ENCODE assay signal across 8 cellular contexts in the genomic region with DNA sequence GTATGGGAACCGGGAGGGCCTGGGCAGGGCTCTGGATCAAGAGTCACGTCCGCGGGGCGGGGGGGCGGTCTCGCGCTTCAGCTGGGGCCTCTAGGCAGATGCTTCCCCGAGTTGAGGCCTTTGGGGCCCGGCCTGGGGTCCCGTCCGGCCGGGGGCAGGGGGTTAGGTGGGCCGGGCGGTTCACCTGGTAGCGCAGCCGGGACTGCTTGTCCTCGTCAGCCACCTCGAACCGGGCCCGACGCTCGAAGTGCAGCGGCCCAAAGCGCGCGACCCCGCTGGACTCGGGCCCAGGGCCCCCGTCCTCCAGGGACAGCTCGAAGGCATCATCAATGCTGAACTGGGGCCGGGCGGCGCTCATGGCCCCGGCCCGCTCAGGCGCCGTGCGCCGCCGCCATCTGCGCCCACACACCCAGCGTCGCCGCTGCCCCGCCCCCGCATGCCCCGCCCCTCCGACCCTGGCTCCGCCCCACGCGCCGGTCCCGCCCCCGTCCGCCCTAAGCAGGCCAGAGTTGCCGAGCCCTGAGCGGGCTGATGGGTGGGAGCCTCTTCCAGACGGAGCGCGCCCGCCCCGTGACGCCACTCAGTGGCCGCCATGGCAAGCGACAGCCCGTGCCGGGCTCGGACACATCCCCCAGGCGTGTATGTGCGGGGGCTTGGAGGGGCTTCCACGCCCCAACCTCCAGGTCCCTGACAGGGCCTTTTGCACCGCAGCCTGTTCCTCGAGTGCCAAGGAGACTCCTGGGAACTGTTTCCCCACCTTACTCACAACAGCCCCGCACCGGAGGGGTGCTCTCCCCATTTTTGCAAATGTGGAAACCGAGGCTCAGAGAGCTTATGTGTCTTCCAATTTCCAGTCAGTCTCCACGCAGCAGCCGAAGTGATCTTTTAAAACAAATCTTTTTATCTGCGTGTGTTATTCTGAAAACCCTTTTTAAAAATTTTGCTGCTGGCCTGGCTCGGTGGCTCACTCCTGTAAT. TPM values are rescaled to one million over a fixed set of nuclear protein-coding genes. Genes with fewer than 3 reads are reported as not detected.
A peak's percentile ranks its signal among the peaks of the same experiment; 100 is the strongest.
DNase-seq lines count a peak whose midpoint lies in the region; ATAC-seq and TF ChIP-seq lines count a peak whose summit lies in the region.

A gene with protein sequence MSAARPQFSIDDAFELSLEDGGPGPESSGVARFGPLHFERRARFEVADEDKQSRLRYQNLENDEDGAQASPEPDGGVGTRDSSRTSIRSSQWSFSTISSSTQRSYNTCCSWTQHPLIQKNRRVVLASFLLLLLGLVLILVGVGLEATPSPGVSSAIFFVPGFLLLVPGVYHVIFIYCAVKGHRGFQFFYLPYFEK (minus strand): TSS at position 417 of the 977 bp plus-strand sequence. CDS start 59 bp downstream, at position 358.

- H3K36me3 ChIP-seq in ascending aorta, result no peaks in the 10 kb centered on the region
- H3K36me3 ChIP-seq in uterus, result no peaks in the 10 kb centered on the region

- no peaks in the 10 kb centered on the region for H3K27me3 Mint-ChIP-seq in T-helper 2 cell treated with Interferon-gamma antibody and Interleukin-4, amounts not matched to agents 5 μg/mL and 100 μg/mL, for 36 hours (ENCODE audit: low read depth)

- WGBS in right cardiac atrium, result 2% methylated on average over 81 of the region's 81 CpGs

- H3K4me3 Mint-ChIP-seq in T-helper 2 cell treated with Interferon-gamma antibody and Interleukin-4, amounts not matched to agents 5 μg/mL and 100 μg/mL, for 36 hours, result peak within 1 kb of the TSS; percentile 89

- H3K36me3 Mint-ChIP-seq in T-helper 2 cell treated with Interferon-gamma antibody and Interleukin-4, amounts not matched to agents 5 μg/mL and 100 μg/mL, for 36 hours (ENCODE audit: low read depth), result peaks cover 4% of the 10 kb centered on the region

- peak; percentile 97 for DNase-seq in NCI-H146 (lab: John Stamatoyannopoulos, UW)
- peak; percentile 91 for DNase-seq in T-helper 2 cell treated with Interferon-gamma antibody and Interleukin-4, amounts not matched to agents 5 μg/mL and 100 μg/mL, for 36 hours (ENCODE audit: low spot score)
- peak; percentile 58 to 95 for DNase-seq in ascending aorta (ENCODE audit: low spot score in 2 of 2)
- DNase-seq in right cardiac atrium, result peak; percentile 94 to 97 (median 97)
- peak; percentile 94 for DNase-seq in putamen (ENCODE audit: low spot score)
- peak; percentile 90 for DNase-seq in uterus

- H3K4me3 ChIP-seq in GM12875 (ENCODE audit: low read depth, low read length) (peak within 1 kb of the TSS; percentile 88), ascending aorta (peak within 1 kb of the TSS; percentile 61 to 69), right cardiac atrium (ENCODE audit: low read length) (peak within 1 kb of the TSS; percentile 75), uterus (peak within 1 kb of the TSS; percentile 77 to 87)

- peaks cover 30% of the 10 kb centered on the region for H3K4me1 Mint-ChIP-seq in T-helper 2 cell treated with Interferon-gamma antibody and Interleukin-4, amounts not matched to agents 5 μg/mL and 100 μg/mL, for 36 hours (ENCODE audit: low read depth)

- TF ChIP-seq CTCF in GM12875 (IDR thresholded peaks at IDR 0.05; ENCODE audit: borderline replicate concordance, insufficient read depth, low read depth, low read length), result peak; percentile 66
- TF ChIP-seq CTCF in ascending aorta (IDR thresholded peaks at IDR 0.05), result peak; percentile 59 to 64 (median 61)
- peak; percentile 37 to 66 (median 54) for TF ChIP-seq CTCF in uterus (IDR thresholded peaks at IDR 0.05)

- H3K27ac ChIP-seq in ascending aorta (peak within 1 kb of the TSS; percentile 71 to 89), right cardiac atrium (ENCODE audit: low read length) (peak within 1 kb of the TSS; percentile 79), uterus (peak within 1 kb of the TSS; percentile 91 to 92)

- H3K27me3 ChIP-seq in ascending aorta (no peaks in the 10 kb centered on the region), right cardiac atrium (ENCODE audit: control insufficient read depth, insufficient read depth) (no peaks in the 10 kb centered on the region), uterus (no peaks in the 10 kb centered on the region)

- ATAC-seq in HG02798 (IDR thresholded peaks at IDR 0.05; ENCODE audit: poor library complexity, unreplicated experiment) (peak; percentile 79), right cardiac atrium (peak; percentile 92 to 94)

- H3K4me1 ChIP-seq in ascending aorta (peaks cover 3 to 19% of the 10 kb centered on the region in 2 donors), right cardiac atrium (ENCODE audit: control insufficient read depth, insufficient read depth, low read length) (peaks cover 3% of the 10 kb centered on the region), uterus (peaks cover 0 to 6% of the 10 kb centered on the region in 2 donors)

- peak; percentile 32 to 76 for TF ChIP-seq POLR2A in uterus (IDR thresholded peaks at IDR 0.05)

- H3K9me3 Mint-ChIP-seq in T-helper 2 cell treated with Interferon-gamma antibody and Interleukin-4, amounts not matched to agents 5 μg/mL and 100 μg/mL, for 36 hours, result no peaks in the 10 kb centered on the region

- intact Hi-C loops in ascending aorta (cut with DNase I), result loop anchor here (1.0 kb wide), 5 partner anchors 13 to 68 kb away; partner anchors contain the start of genes CORO1B, PITPNM1, PPP1CA and RPS6KB2
- intact Hi-C loops in right cardiac atrium (cut with DNase I), result loop anchor here in 2 of 4 donors (5.0 to 10.0 kb wide), 2 partner anchors 54 to 67 kb away; partner anchors contain the start of genes CARNS1 (in 1 of the 2), PPP1CA (in 1 of the 2) and TBC1D10C (in 1 of the 2)
- intact Hi-C loops in uterus (cut with DNase I; ENCODE audit: low total_unique reads), result no loop called here

- H3K27ac Mint-ChIP-seq in T-helper 2 cell treated with Interferon-gamma antibody and Interleukin-4, amounts not matched to agents 5 μg/mL and 100 μg/mL, for 36 hours, result peak within 1 kb of the TSS; percentile 78

- H3K9me3 ChIP-seq in ascending aorta, result no peaks in the 10 kb centered on the region
- H3K9me3 ChIP-seq in right cardiac atrium (ENCODE audit: control insufficient read depth, low read length), result no peaks in the 10 kb centered on the region
- no peaks in the 10 kb centered on the region for H3K9me3 ChIP-seq in uterus

RNA-seq across cellular contexts. Expression of the gene that starts here (rescaled TPM):
- total RNA-seq in ascending aorta (189 TPM), right cardiac atrium (10 to 100 TPM; 61.7 to 78.2 (median 65.4) TPM), uterus (10 to 100 TPM in 3 of 4 donors, 1 to 10 TPM in 1; 6.9 to 59.5 (median 36.0) TPM)
- polyA plus RNA-seq in right cardiac atrium, result 82.3 TPM

Comparison
In these comparisons a context has a peak if more than half of its experiments do, and no peak if none do; other contexts are left out.
1. Peak in every context shown above with its lines: DNase-seq, ATAC-seq, H3K4me3 ChIP-seq and H3K27ac ChIP-seq.